9 cellular contexts compared by ENCODE assay signal in the genomic region with DNA sequence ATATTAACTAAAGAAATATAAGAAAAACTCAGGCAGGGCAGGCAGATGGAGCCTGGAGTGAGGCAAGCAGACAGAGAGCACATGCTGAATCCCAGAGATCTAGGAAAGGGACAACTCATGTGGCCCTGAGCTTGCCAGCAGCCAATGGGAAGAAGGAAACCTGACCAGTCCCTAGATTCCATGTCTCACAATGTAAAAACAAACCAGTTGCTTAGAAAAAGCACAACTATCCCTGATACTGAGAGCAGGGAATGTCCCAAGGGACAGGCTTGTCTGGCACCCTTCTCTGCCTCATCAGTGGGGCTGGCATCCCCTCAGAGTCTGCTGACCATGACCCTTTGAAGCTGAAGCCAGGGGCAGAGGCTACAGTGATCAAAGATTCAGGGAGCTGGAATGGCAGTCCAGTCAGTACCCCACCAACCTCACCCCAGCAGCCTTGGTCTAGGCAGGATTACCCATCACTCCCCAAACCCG. TPM values are rescaled to one million over a fixed set of nuclear protein-coding genes. Genes with fewer than 3 reads are reported as not detected.
DNase-seq lines count a peak whose midpoint lies in the region; ATAC-seq and TF ChIP-seq lines count a peak whose summit lies in the region.
"Had no signal": no experiment of that assay in that cellular context is flagged by ENCODE, and none has a peak within 500 bp of the region (broad histone marks: within the 10 kb centered on the region; RNA-seq: fewer than 3 reads in every experiment).

No MANE protein-coding gene starts in this region.

- H3K4me3 ChIP-seq in cardiac fibroblast (replicated peaks in 1 of 2; ENCODE audit: low read depth in 2 of 2, low read length in 2 of 2) (no peak overlapping the region), mucosa of rectum (ENCODE audit: low read length in 2 of 2) (no peak overlapping the region), tibial artery (no peak overlapping the region)
- H3K4me3 ChIP-seq: pancreas had no signal

- H3K4me1 Mint-ChIP-seq in activated T-cell treated with anti-CD3 and anti-CD28 coated beads, Interleukin-2, amount 50 U/mL, for 72 hours (ENCODE audit: low read depth) = peaks cover 21% of the 10 kb centered on the region

- no peaks in the 10 kb centered on the region for H3K27me3 Mint-ChIP-seq in activated T-cell treated with anti-CD3 and anti-CD28 coated beads, Interleukin-2, amount 50 U/mL, for 72 hours (ENCODE audit: low read depth)

- no peaks in the 10 kb centered on the region for H3K9me3 ChIP-seq in mucosa of rectum (ENCODE audit: control insufficient read depth in 2 of 2, low read length in 2 of 2)
- no peaks in the 10 kb centered on the region for H3K9me3 ChIP-seq in tibial artery
- H3K9me3 ChIP-seq: pancreas had no signal

- H3K9ac ChIP-seq in mucosa of rectum (ENCODE audit: low read depth in 1 of 2, low read length in 2 of 2) = peak overlapping the region in 1 of 2 donors; percentile 35

- ATAC-seq in activated T-cell treated with anti-CD3 and anti-CD28 coated beads, Interleukin-2, amount 50 U/mL, for 72 hours (replicated peaks in 1 of 2) = no peak
- ATAC-seq in GM19035 (IDR thresholded peaks at IDR 0.05; ENCODE audit: unreplicated experiment) (no peak), HG03354 (IDR thresholded peaks at IDR 0.05; ENCODE audit: poor library complexity, severe bottlenecking, unreplicated experiment) (no peak)

- intact Hi-C loops in tibial artery (cut with DNase I; ENCODE audit: low total_unique reads) = no loop called here

- no peaks in the 10 kb centered on the region for H3K36me3 ChIP-seq in mucosa of rectum (ENCODE audit: control insufficient read depth in 2 of 2, insufficient read depth in 2 of 2, low read length in 2 of 2)
- no peaks in the 10 kb centered on the region for H3K36me3 ChIP-seq in tibial artery
- H3K36me3 ChIP-seq: pancreas had no signal

- H3K4me1 ChIP-seq in mucosa of rectum (ENCODE audit: control insufficient read depth in 2 of 2, insufficient read depth in 2 of 2, low read length in 2 of 2) = peaks cover 42 to 55% of the 10 kb centered on the region in 2 donors
- H3K4me1 ChIP-seq in tibial artery = peaks cover 25 to 100% (median 97%) of the 10 kb centered on the region in 4 donors

- TF ChIP-seq CTCF in cardiac fibroblast (IDR thresholded peaks at IDR 0.05; ENCODE audit: low read depth, low read length) = no peak
- TF ChIP-seq CTCF in tibial artery (IDR thresholded peaks at IDR 0.05) = no peak

- H3K27me3 ChIP-seq in mucosa of rectum (ENCODE audit: control insufficient read depth in 2 of 2, insufficient read depth in 2 of 2, low read length in 2 of 2) (no peaks in the 10 kb centered on the region), tibial artery (no peaks in the 10 kb centered on the region)
- H3K27me3 ChIP-seq: pancreas had no signal

- H3K9me3 Mint-ChIP-seq in activated T-cell treated with anti-CD3 and anti-CD28 coated beads, Interleukin-2, amount 50 U/mL, for 72 hours = no peaks in the 10 kb centered on the region

- H3K4me3 Mint-ChIP-seq in activated T-cell treated with anti-CD3 and anti-CD28 coated beads, Interleukin-2, amount 50 U/mL, for 72 hours = peak overlapping the region; percentile 15 to 22

- no peak for DNase-seq in activated T-cell treated with anti-CD3 and anti-CD28 coated beads, Interleukin-2, amount 50 U/mL, for 72 hours
- DNase-seq in activated T-cell treated with anti-CD3 and anti-CD28 coated beads, Interleukin-2, amount 50 U/mL, for 48 hours = no peak
- DNase-seq in cardiac fibroblast (ENCODE audit: low read depth in 2 of 2) (peak; percentile 74 to 82), tibial artery (peak in 1 of 2 donors; percentile 79), HK-2 (ENCODE audit: unreplicated experiment) (no peak)
- DNase-seq: pancreas had no signal

- no peaks in the 10 kb centered on the region for H3K36me3 Mint-ChIP-seq in activated T-cell treated with anti-CD3 and anti-CD28 coated beads, Interleukin-2, amount 50 U/mL, for 72 hours (ENCODE audit: insufficient read depth in 2 of 2)

- H3K27ac Mint-ChIP-seq in activated T-cell treated with anti-CD3 and anti-CD28 coated beads, Interleukin-2, amount 50 U/mL, for 72 hours = no peak overlapping the region

- peak overlapping the region; percentile 70 to 77 for H3K27ac ChIP-seq in mucosa of rectum (ENCODE audit: low read depth in 2 of 2, low read length in 2 of 2)
- peak overlapping the region; percentile 96 to 97 for H3K27ac ChIP-seq in tibial artery

RNA-seq across cellular contexts. Expression of a gene that starts 27.8 kb away (rescaled TPM):
- total RNA-seq in activated T-cell treated with anti-CD3 and anti-CD28 coated beads, Interleukin-2, amount 50 U/mL, for 72 hours = 10 to 100 TPM in 1 of 2 donors, 1 to 10 TPM in 1; 4.4 to 11.5 TPM

Comparison
In these comparisons a context has a peak if more than half of its experiments do, and no peak if none do; other contexts are left out.
1. DNase-seq: peak in cardiac fibroblast (2 of 2); none in activated T-cell treated with anti-CD3 and anti-CD28 coated beads, Interleukin-2, amount 50 U/mL, for 72 hours (0 of 2), activated T-cell treated with anti-CD3 and anti-CD28 coated beads, Interleukin-2, amount 50 U/mL, for 48 hours (0 of 2) and HK-2 (single experiment).